In genomic region chr6:6856538-6857523, GRCh38 we compare ENCODE assay signal across 8 cellular contexts.
A peak's percentile ranks its signal among the peaks of the same experiment; 100 is the strongest.
DNase-seq lines count a peak whose midpoint lies in the region; ATAC-seq, FAIRE-seq and TF ChIP-seq lines count a peak whose summit lies in the region.

No MANE protein-coding gene starts in this region.

- H3K9ac ChIP-seq in OCI-LY3 (ENCODE audit: low read length) (peak overlapping the region; percentile 61; the same call in 1 of the 2 replicates), iPS-20b (ENCODE audit: low read depth, low read length) (no peak overlapping the region), Karpas-422 (ENCODE audit: low read length) (no peak overlapping the region)

- H3K4me1 ChIP-seq in OCI-LY3 (ENCODE audit: low read length) (peaks cover 57% of the 10 kb centered on the region), iPS-20b (ENCODE audit: insufficient read depth, low read length) (peaks cover 10% of the 10 kb centered on the region), Karpas-422 (ENCODE audit: low read length) (no peaks in the 10 kb centered on the region)

- H2AFZ ChIP-seq in OCI-LY3 (ENCODE audit: low read depth, low read length) = no peak overlapping the region
- no peak overlapping the region for H2AFZ ChIP-seq in Karpas-422 (ENCODE audit: low read length)

- H3K9me2 ChIP-seq in Karpas-422 (replicated peaks; ENCODE audit: insufficient read depth, low read length) = no peaks in the 10 kb centered on the region

- H3K9me3 ChIP-seq in OCI-LY3 (ENCODE audit: insufficient read depth, low read length) (no peaks in the 10 kb centered on the region), iPS-20b (ENCODE audit: insufficient read depth, low read depth, low read length) (no peaks in the 10 kb centered on the region), Karpas-422 (ENCODE audit: low read length) (no peaks in the 10 kb centered on the region)

- DNase-seq in GM18507 (ENCODE audit: extremely low spot score, insufficient read length, low read depth) = peak; percentile 47
- DNase-seq in activated naive CD4-positive, alpha-beta T cell treated with anti-CD3 and anti-CD28 coated beads, Interleukin-2, amount 50 U/mL, for 72 hours (ENCODE audit: low spot score in 2 of 2) = peak; percentile 49 to 78
- DNase-seq in stimulated activated CD4-positive, alpha-beta T cell treated with anti-CD3 and anti-CD28 coated beads, Interleukin-2, amount 100 ng/mL, for 4 hours (ENCODE audit: low read depth) = peak; percentile 61
- DNase-seq in Karpas-422 = no peak
- DNase-seq in NCI-H1436 (lab: John Stamatoyannopoulos, UW) = no peak

- ATAC-seq in HG02884 (IDR thresholded peaks at IDR 0.05; ENCODE audit: unreplicated experiment) = peak; percentile 76
- ATAC-seq in activated naive CD4-positive, alpha-beta T cell treated with anti-CD3 and anti-CD28 coated beads, Interleukin-2, amount 50 U/mL, for 72 hours = peak; percentile 88

- peak overlapping the region; percentile 58 for H3K27ac ChIP-seq in OCI-LY3 (ENCODE audit: low read length)
- no peak overlapping the region for H3K27ac ChIP-seq in iPS-20b (ENCODE audit: low read length)
- no peak overlapping the region for H3K27ac ChIP-seq in Karpas-422 (ENCODE audit: low read length)

- H3K79me2 ChIP-seq in OCI-LY3 (ENCODE audit: low read length) (no peaks in the 10 kb centered on the region), Karpas-422 (ENCODE audit: low read length) (no peaks in the 10 kb centered on the region)

- H3K27ac Mint-ChIP-seq in activated naive CD4-positive, alpha-beta T cell treated with anti-CD3 and anti-CD28 coated beads, Interleukin-2, amount 50 U/mL, for 72 hours = peak overlapping the region; percentile 86 to 91

- no peak for TF ChIP-seq CTCF in OCI-LY3 (IDR thresholded peaks at IDR 0.05; ENCODE audit: low read depth, low read length)

- H4K20me1 ChIP-seq in OCI-LY3 (ENCODE audit: insufficient read depth, low read length) (no peaks in the 10 kb centered on the region), Karpas-422 (ENCODE audit: insufficient read depth, low read depth, low read length) (no peaks in the 10 kb centered on the region)

- H3K27me3 ChIP-seq in OCI-LY3 (ENCODE audit: low read depth, low read length) (no peaks in the 10 kb centered on the region), iPS-20b (ENCODE audit: insufficient read depth, low read length) (no peaks in the 10 kb centered on the region), Karpas-422 (ENCODE audit: low read length) (peaks cover 2% of the 10 kb centered on the region; the same call in 1 of the 2 replicates)

- no peaks in the 10 kb centered on the region for H3K36me3 ChIP-seq in OCI-LY3 (replicated peaks; ENCODE audit: low read depth, low read length)
- H3K36me3 ChIP-seq in iPS-20b (ENCODE audit: insufficient read depth, low read depth, low read length) = no peaks in the 10 kb centered on the region
- no peaks in the 10 kb centered on the region for H3K36me3 ChIP-seq in Karpas-422 (ENCODE audit: insufficient read depth, low read length)

- peak; percentile 94 for FAIRE-seq in GM18507 (lab: Jason Lieb, UNC)

- H3K4me2 ChIP-seq in OCI-LY3 (ENCODE audit: low read length) = peak overlapping the region; percentile 84
- no peak overlapping the region for H3K4me2 ChIP-seq in Karpas-422 (ENCODE audit: low read depth, low read length, poor library complexity, severe bottlenecking)

- no peaks in the 10 kb centered on the region for H3K36me3 Mint-ChIP-seq in activated naive CD4-positive, alpha-beta T cell treated with anti-CD3 and anti-CD28 coated beads, Interleukin-2, amount 50 U/mL, for 72 hours

- peaks cover 4 to 5% of the 10 kb centered on the region in 2 donors for H3K9me3 Mint-ChIP-seq in activated naive CD4-positive, alpha-beta T cell treated with anti-CD3 and anti-CD28 coated beads, Interleukin-2, amount 50 U/mL, for 72 hours

- peak overlapping the region; percentile 75 for H3K4me3 ChIP-seq in OCI-LY3 (ENCODE audit: low read length)
- peak overlapping the region; percentile 25; the same call in 1 of the 2 replicates for H3K4me3 ChIP-seq in iPS-20b (ENCODE audit: low read length)
- no peak overlapping the region for H3K4me3 ChIP-seq in Karpas-422 (ENCODE audit: low read length)

Comparison
In these comparisons a context has a peak if more than half of its experiments do, and no peak if none do; other contexts are left out.
1. DNase-seq: peak in GM18507 (single experiment), activated naive CD4-positive, alpha-beta T cell treated with anti-CD3 and anti-CD28 coated beads, Interleukin-2, amount 50 U/mL, for 72 hours (2 of 2) and stimulated activated CD4-positive, alpha-beta T cell treated with anti-CD3 and anti-CD28 coated beads, Interleukin-2, amount 100 ng/mL, for 4 hours (single experiment); none in Karpas-422 (single experiment) and NCI-H1436 (single experiment).